1 cellular context compared by ENCODE assay signal in genomic region chr9:124008307-124008854, GRCh38.
TF ChIP-seq lines count a peak whose summit lies in the region.

No MANE protein-coding gene starts in this region.

TF ChIP-seq in SK-N-SH, 30 proteins besides CTCF, POLR2A, EP300 and RAD21 (continued from another document):
- TF ChIP-seq RXRA (IDR thresholded peaks at IDR 0.05; ENCODE audit: borderline replicate concordance, low read depth) (no peak), PBX3 (IDR thresholded peaks at IDR 0.05) (no peak)
